Comparison of ENCODE assay signal across 17 cellular contexts in the genomic region with DNA sequence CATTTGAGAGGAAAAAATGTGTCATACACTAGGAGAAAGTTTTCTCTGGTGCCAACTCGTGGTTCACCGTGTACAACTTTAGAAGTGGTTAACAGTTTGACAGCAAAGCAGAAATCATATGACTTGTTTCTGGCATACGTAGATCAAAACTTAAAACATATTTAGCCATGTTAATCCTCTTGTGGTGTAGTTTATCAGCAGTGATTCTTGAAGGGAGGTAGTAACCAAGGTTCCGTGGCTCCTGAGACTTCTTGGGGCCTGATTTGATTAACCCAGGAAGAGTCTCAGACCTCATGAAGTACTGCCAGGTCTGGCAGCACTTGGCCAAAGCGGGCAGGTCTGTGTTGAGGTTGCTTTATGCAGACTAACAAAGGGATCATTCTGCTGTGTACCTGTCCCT. TPM values are rescaled to one million over a fixed set of nuclear protein-coding genes. Genes with fewer than 3 reads are reported as not detected.
DNase-seq lines count a peak whose midpoint lies in the region; ATAC-seq and TF ChIP-seq lines count a peak whose summit lies in the region.
"Had no signal": no experiment of that assay in that cellular context is flagged by ENCODE, and none has a peak within 500 bp of the region (broad histone marks: within the 10 kb centered on the region; RNA-seq: fewer than 3 reads in every experiment).

No MANE protein-coding gene starts in this region.

- ATAC-seq in activated naive CD8-positive, alpha-beta T cell treated with anti-CD3 and anti-CD28 coated beads, Interleukin-2, amount 50 U/mL, for 24 hours, result peak; percentile 88
- no peak for ATAC-seq in gastroesophageal sphincter

- no peak for TF ChIP-seq EP300 in gastroesophageal sphincter (IDR thresholded peaks at IDR 0.05)

- H3K4me3 ChIP-seq in CD8-positive, alpha-beta memory T cell (ENCODE audit: low read length), result no peak overlapping the region
- H3K4me3 ChIP-seq in gastroesophageal sphincter (no peak overlapping the region), colonic mucosa (no peak overlapping the region), mesendoderm (ENCODE audit: low read length) (no peak overlapping the region)
- H3K4me3 ChIP-seq: neural progenitor cell, spleen had no signal

- H3K27me3 ChIP-seq in CD8-positive, alpha-beta memory T cell (ENCODE audit: insufficient read depth, low read length, poor library complexity, severe bottlenecking), result no peaks in the 10 kb centered on the region
- H3K27me3 ChIP-seq in gastroesophageal sphincter (no peaks in the 10 kb centered on the region), colonic mucosa (no peaks in the 10 kb centered on the region), mesendoderm (ENCODE audit: insufficient read depth, low read length, poor library complexity) (no peaks in the 10 kb centered on the region)
- H3K27me3 ChIP-seq: neural progenitor cell, spleen had no signal

- no peak overlapping the region for H3K9ac ChIP-seq in colonic mucosa (ENCODE audit: low read depth in 2 of 2, low read length in 2 of 2)
- H3K9ac ChIP-seq in mesendoderm (ENCODE audit: low read length), result no peak overlapping the region
- H3K9ac ChIP-seq: neural progenitor cell had no signal

- peak in 3 of 5 donors; percentile 64 to 74 (median 64) for DNase-seq in CD8-positive, alpha-beta memory T cell
- DNase-seq in T-helper 2 cell treated with Interferon-gamma antibody and Interleukin-4, amounts not matched to agents 5 μg/mL and 100 μg/mL, for 36 hours (ENCODE audit: low spot score), result peak; percentile 31
- DNase-seq in activated naive CD8-positive, alpha-beta T cell treated with anti-CD3 and anti-CD28 coated beads, Interleukin-2, amount 50 U/mL, for 24 hours, result peak; percentile 20
- DNase-seq in progenitor cell of endocrine pancreas (ENCODE audit: low spot score, unreplicated experiment) (no peak), SIG-M5 treated with dmso at 0.1 percent for 504 hours (lab: John Stamatoyannopoulos, UW; ENCODE audit: unreplicated experiment) (no peak), colonic mucosa (no peak), mesendoderm (no peak)
- DNase-seq: kidney, NCI-H1092 treated with DMSO at 0.1 percent for 48 hours, NCI-H510A treated with DMSO at 0.1 percent for 48 hours, RPMI8226, spleen had no signal

- H3K9me3 ChIP-seq in CD8-positive, alpha-beta memory T cell (ENCODE audit: low read length), result no peaks in the 10 kb centered on the region
- no peaks in the 10 kb centered on the region for H3K9me3 ChIP-seq in gastroesophageal sphincter
- no peaks in the 10 kb centered on the region for H3K9me3 ChIP-seq in colonic mucosa
- H3K9me3 ChIP-seq: spleen had no signal

- H3K79me1 ChIP-seq in mesendoderm (ENCODE audit: low read length), result peaks cover 4% of the 10 kb centered on the region

- no peaks in the 10 kb centered on the region for H3K9me3 Mint-ChIP-seq in CD8-positive, alpha-beta memory T cell
- H3K9me3 Mint-ChIP-seq in T-helper 2 cell treated with Interferon-gamma antibody and Interleukin-4, amounts not matched to agents 5 μg/mL and 100 μg/mL, for 36 hours, result no peaks in the 10 kb centered on the region
- H3K9me3 Mint-ChIP-seq in activated naive CD8-positive, alpha-beta T cell treated with anti-CD3 and anti-CD28 coated beads, Interleukin-2, amount 50 U/mL, for 24 hours, result no peaks in the 10 kb centered on the region
- H3K9me3 Mint-ChIP-seq in progenitor cell of endocrine pancreas (ENCODE audit: low read depth), result no peaks in the 10 kb centered on the region
- H3K9me3 Mint-ChIP-seq: neural progenitor cell had no signal

- H3K23ac ChIP-seq in mesendoderm (ENCODE audit: low read length), result no peak overlapping the region

- peaks cover 39% of the 10 kb centered on the region for H3K36me3 ChIP-seq in CD8-positive, alpha-beta memory T cell (ENCODE audit: insufficient read depth, low read length)
- H3K36me3 ChIP-seq in gastroesophageal sphincter (peaks cover 0 to 100% of the 10 kb centered on the region in 2 donors), colonic mucosa (peaks cover 39% of the 10 kb centered on the region), mesendoderm (ENCODE audit: control insufficient read depth, insufficient read depth, low read length) (peaks cover 29% of the 10 kb centered on the region)

- no peaks in the 10 kb centered on the region for H3K4me1 ChIP-seq in CD8-positive, alpha-beta memory T cell (ENCODE audit: insufficient read depth, low read length)
- H3K4me1 ChIP-seq in gastroesophageal sphincter, result no peaks in the 10 kb centered on the region
- H3K4me1 ChIP-seq in colonic mucosa, result no peaks in the 10 kb centered on the region
- no peaks in the 10 kb centered on the region for H3K4me1 ChIP-seq in mesendoderm (ENCODE audit: control insufficient read depth, low read depth, low read length)
- H3K4me1 ChIP-seq: neural progenitor cell had no signal

- no peak overlapping the region for H4K8ac ChIP-seq in mesendoderm (ENCODE audit: low read depth, low read length)

- no peak for TF ChIP-seq CTCF in progenitor cell of endocrine pancreas (IDR thresholded peaks at IDR 0.05; ENCODE audit: unreplicated experiment)
- TF ChIP-seq CTCF in gastroesophageal sphincter (IDR thresholded peaks at IDR 0.05), result no peak
- no peak for TF ChIP-seq CTCF in colonic mucosa (IDR thresholded peaks at IDR 0.05)

- H3K4me3 Mint-ChIP-seq in CD8-positive, alpha-beta memory T cell, result peak overlapping the region in 2 of 7 donors; percentile 8 to 27
- no peak overlapping the region for H3K4me3 Mint-ChIP-seq in T-helper 2 cell treated with Interferon-gamma antibody and Interleukin-4, amounts not matched to agents 5 μg/mL and 100 μg/mL, for 36 hours
- peak overlapping the region; percentile 67 for H3K4me3 Mint-ChIP-seq in activated naive CD8-positive, alpha-beta T cell treated with anti-CD3 and anti-CD28 coated beads, Interleukin-2, amount 50 U/mL, for 24 hours
- H3K4me3 Mint-ChIP-seq in progenitor cell of endocrine pancreas (ENCODE audit: low read depth), result no peak overlapping the region
- H3K4me3 Mint-ChIP-seq: CD14-positive monocyte, neural progenitor cell had no signal

- intact Hi-C loops in colonic mucosa (cut with DNase I), result no loop called here

- no peak overlapping the region for H3K4ac ChIP-seq in mesendoderm (ENCODE audit: low read depth, low read length)

- no peaks in the 10 kb centered on the region for H3K79me2 ChIP-seq in mesendoderm (ENCODE audit: control insufficient read depth, insufficient read depth, low read length)

- no peak overlapping the region for H3K18ac ChIP-seq in mesendoderm (ENCODE audit: low read length)

- H3K4me2 ChIP-seq in mesendoderm (ENCODE audit: low read length), result no peak overlapping the region
- H3K4me2 ChIP-seq: neural progenitor cell had no signal

- peaks cover 8 to 17% (median 16%) of the 10 kb centered on the region in 3 donors for H3K4me1 Mint-ChIP-seq in CD8-positive, alpha-beta memory T cell
- H3K4me1 Mint-ChIP-seq in T-helper 2 cell treated with Interferon-gamma antibody and Interleukin-4, amounts not matched to agents 5 μg/mL and 100 μg/mL, for 36 hours (ENCODE audit: low read depth), result no peaks in the 10 kb centered on the region
- H3K4me1 Mint-ChIP-seq in activated naive CD8-positive, alpha-beta T cell treated with anti-CD3 and anti-CD28 coated beads, Interleukin-2, amount 50 U/mL, for 24 hours, result peaks cover 73% of the 10 kb centered on the region
- no peaks in the 10 kb centered on the region for H3K4me1 Mint-ChIP-seq in progenitor cell of endocrine pancreas (ENCODE audit: low read depth)
- H3K4me1 Mint-ChIP-seq: CD14-positive monocyte, neural progenitor cell had no signal

- H3K27ac ChIP-seq in CD8-positive, alpha-beta memory T cell (ENCODE audit: low read depth, low read length), result no peak overlapping the region
- H3K27ac ChIP-seq in gastroesophageal sphincter (no peak overlapping the region), colonic mucosa (no peak overlapping the region), mesendoderm (ENCODE audit: low read depth, low read length) (no peak overlapping the region)
- H3K27ac ChIP-seq: neural progenitor cell had no signal

- H3K27me3 Mint-ChIP-seq in CD8-positive, alpha-beta memory T cell, result no peaks in the 10 kb centered on the region
- H3K27me3 Mint-ChIP-seq in T-helper 2 cell treated with Interferon-gamma antibody and Interleukin-4, amounts not matched to agents 5 μg/mL and 100 μg/mL, for 36 hours (ENCODE audit: low read depth), result no peaks in the 10 kb centered on the region
- H3K27me3 Mint-ChIP-seq in activated naive CD8-positive, alpha-beta T cell treated with anti-CD3 and anti-CD28 coated beads, Interleukin-2, amount 50 U/mL, for 24 hours, result no peaks in the 10 kb centered on the region
- H3K27me3 Mint-ChIP-seq in progenitor cell of endocrine pancreas, result no peaks in the 10 kb centered on the region

- H3K27ac Mint-ChIP-seq in CD8-positive, alpha-beta memory T cell, result peak overlapping the region; percentile 25 to 90 (median 82)
- peak overlapping the region; percentile 13 for H3K27ac Mint-ChIP-seq in T-helper 2 cell treated with Interferon-gamma antibody and Interleukin-4, amounts not matched to agents 5 μg/mL and 100 μg/mL, for 36 hours
- peak overlapping the region; percentile 95 for H3K27ac Mint-ChIP-seq in activated naive CD8-positive, alpha-beta T cell treated with anti-CD3 and anti-CD28 coated beads, Interleukin-2, amount 50 U/mL, for 24 hours
- peak overlapping the region; percentile 34 for H3K27ac Mint-ChIP-seq in progenitor cell of endocrine pancreas
- H3K27ac Mint-ChIP-seq: CD14-positive monocyte, neural progenitor cell had no signal

- 53 to 69% methylated on average over 4 to 5 of the region's 5 CpGs for WGBS in gastroesophageal sphincter (ENCODE audit: low coverage in 1 of 2), 2 donors
- no CpG with 5 or more reads among the region's 5 CpGs for WGBS in mesendoderm (ENCODE audit: extremely low coverage, insufficient coverage, low lambda C conversion rate)

- peaks cover 13 to 77% (median 14%) of the 10 kb centered on the region in 3 donors for H3K36me3 Mint-ChIP-seq in CD8-positive, alpha-beta memory T cell
- peaks cover 69% of the 10 kb centered on the region for H3K36me3 Mint-ChIP-seq in T-helper 2 cell treated with Interferon-gamma antibody and Interleukin-4, amounts not matched to agents 5 μg/mL and 100 μg/mL, for 36 hours (ENCODE audit: low read depth)
- peaks cover 74% of the 10 kb centered on the region for H3K36me3 Mint-ChIP-seq in activated naive CD8-positive, alpha-beta T cell treated with anti-CD3 and anti-CD28 coated beads, Interleukin-2, amount 50 U/mL, for 24 hours (ENCODE audit: low read depth)
- peaks cover 17% of the 10 kb centered on the region for H3K36me3 Mint-ChIP-seq in progenitor cell of endocrine pancreas (ENCODE audit: insufficient read depth)

- no peak overlapping the region for H2BK15ac ChIP-seq in mesendoderm (replicated peaks; ENCODE audit: low read depth)

- no peak for TF ChIP-seq POLR2A in gastroesophageal sphincter (IDR thresholded peaks at IDR 0.05)

- H3K56ac ChIP-seq in mesendoderm (ENCODE audit: low read length), result no peak overlapping the region

- POLR2A ChIA-PET in CD8-positive, alpha-beta memory T cell (lab: Charles Lee), result interaction anchor here (1.2 kb wide), 1 partner anchor 40 kb away, joined by 5 read pairs; the partner anchor contains the start of gene SREBF2

- no peak overlapping the region for H2BK5ac ChIP-seq in mesendoderm (ENCODE audit: low read length)

- H2BK120ac ChIP-seq in mesendoderm (ENCODE audit: low read depth, low read length), result no peak overlapping the region

- no peak overlapping the region for H4K5ac ChIP-seq in mesendoderm (ENCODE audit: low read length)

- H2AK5ac ChIP-seq in mesendoderm (ENCODE audit: low read length), result no peak overlapping the region

- CTCF ChIA-PET in CD8-positive, alpha-beta memory T cell (lab: Charles Lee), result no interaction called here

RNA-seq across cellular contexts. Expression of gene SREBF2, which starts 40.5 kb away (rescaled TPM):
- 10 to 100 TPM; 85.1 to 87.1 TPM for total RNA-seq in CD8-positive, alpha-beta memory T cell
- polyA plus RNA-seq in CD8-positive, alpha-beta memory T cell, result 24.5 TPM
- 154 and 156 TPM in 2 replicates for total RNA-seq in progenitor cell of endocrine pancreas
- 100 to 1,000 TPM in 1 of 4 donors, 10 to 100 TPM in 3; 39.7 to 101 (median 58.8) TPM for total RNA-seq in gastroesophageal sphincter
- 100 to 1,000 TPM; 159 to 192 TPM for total RNA-seq in colonic mucosa
- 83.8 TPM for polyA plus RNA-seq in mesendoderm (2013, experiment 1 of 2)
- 84.9 TPM for polyA plus RNA-seq in mesendoderm (2013, experiment 2 of 2)

RNA-seq across cellular contexts. Expression of gene SHISA8, which starts 41.5 kb away (rescaled TPM):
- 1 to 10 TPM; 1.3 to 1.4 TPM for total RNA-seq in CD8-positive, alpha-beta memory T cell
- not detected for polyA plus RNA-seq in CD8-positive, alpha-beta memory T cell
- total RNA-seq in progenitor cell of endocrine pancreas (not detected in 2 replicates), gastroesophageal sphincter (not detected), colonic mucosa (not detected)
- polyA plus RNA-seq in mesendoderm (2013, experiment 1 of 2), result 0.10 TPM
- 0.15 TPM for polyA plus RNA-seq in mesendoderm (2013, experiment 2 of 2)
- total RNA-seq: dermis microvascular lymphatic vessel endothelial cell, fibroblast of villous mesenchyme had no signal
- polyA plus RNA-seq: CD14-positive monocyte had no signal

RNA-seq across cellular contexts. Expression of gene TNFRSF13C, which starts 53.2 kb away (rescaled TPM):
- 1 to 10 TPM; 5.4 to 5.9 TPM for total RNA-seq in CD8-positive, alpha-beta memory T cell
- 2.0 TPM for polyA plus RNA-seq in CD8-positive, alpha-beta memory T cell
- total RNA-seq in progenitor cell of endocrine pancreas (1.3 and 1.6 TPM in 2 replicates), gastroesophageal sphincter (under 1 TPM in 2 of 4 donors, not detected in 2; 0.12 to 0.16 TPM), colonic mucosa (under 1 TPM; 0.40 to 0.53 TPM)
- 0.77 TPM for polyA plus RNA-seq in mesendoderm (2013, experiment 1 of 2)
- polyA plus RNA-seq in mesendoderm (2013, experiment 2 of 2), result 0.67 TPM
- polyA plus RNA-seq: CD14-positive monocyte had no signal

Comparison
In these comparisons a context has a peak if more than half of its experiments do, and no peak if none do; other contexts are left out.
1. DNase-seq: peak in CD8-positive, alpha-beta memory T cell (3 of 5), T-helper 2 cell treated with Interferon-gamma antibody and Interleukin-4, amounts not matched to agents 5 μg/mL and 100 μg/mL, for 36 hours (single experiment) and activated naive CD8-positive, alpha-beta T cell treated with anti-CD3 and anti-CD28 coated beads, Interleukin-2, amount 50 U/mL, for 24 hours (single experiment); none in progenitor cell of endocrine pancreas (single experiment), SIG-M5 treated with dmso at 0.1 percent for 504 hours (single experiment), colonic mucosa (single experiment) and mesendoderm (single experiment).
2. H3K27ac Mint-ChIP-seq: peak in every context shown above with its lines; median percentile 95 in activated naive CD8-positive, alpha-beta T cell treated with anti-CD3 and anti-CD28 coated beads, Interleukin-2, amount 50 U/mL, for 24 hours; 82 in CD8-positive, alpha-beta memory T cell; 34 in progenitor cell of endocrine pancreas; 13 in T-helper 2 cell treated with Interferon-gamma antibody and Interleukin-4, amounts not matched to agents 5 μg/mL and 100 μg/mL, for 36 hours.